11 cellular contexts compared by ENCODE assay signal in the genomic region with DNA sequence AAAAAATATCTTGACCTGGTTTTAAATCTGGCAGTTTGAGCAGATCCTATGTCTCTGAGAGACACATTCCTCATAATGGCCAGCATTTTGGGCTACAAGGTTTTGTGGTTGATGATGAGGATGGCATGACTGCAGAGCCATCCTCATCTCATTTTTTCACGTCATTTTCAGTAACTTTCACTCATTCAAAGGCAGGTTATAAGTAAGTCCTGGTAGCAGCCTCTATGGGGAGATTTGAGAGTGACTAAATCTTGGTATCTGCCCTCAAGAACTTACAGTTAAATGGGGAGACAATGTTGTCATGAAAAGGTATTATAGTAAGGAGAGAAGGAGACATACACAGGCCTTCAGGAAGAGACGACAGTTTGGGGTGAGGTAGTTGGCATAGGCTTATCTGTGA. TPM values are rescaled to one million over a fixed set of nuclear protein-coding genes. Genes with fewer than 3 reads are reported as not detected.
DNase-seq lines count a peak whose midpoint lies in the region; ATAC-seq lines count a peak whose summit lies in the region.
"Had no signal": no experiment of that assay in that cellular context is flagged by ENCODE, and none has a peak within 500 bp of the region (broad histone marks: within the 10 kb centered on the region; RNA-seq: fewer than 3 reads in every experiment).

No MANE protein-coding gene starts in this region.

- H3K27ac Mint-ChIP-seq in activated naive CD4-positive, alpha-beta T cell treated with anti-CD3 and anti-CD28 coated beads, Interleukin-2, amount 50 U/mL, for 72 hours, result peak overlapping the region; percentile 67 to 92

- peaks cover 0 to 13% of the 10 kb centered on the region in 2 donors for H3K36me3 Mint-ChIP-seq in activated naive CD4-positive, alpha-beta T cell treated with anti-CD3 and anti-CD28 coated beads, Interleukin-2, amount 50 U/mL, for 72 hours

- H3K9me3 Mint-ChIP-seq in activated naive CD4-positive, alpha-beta T cell treated with anti-CD3 and anti-CD28 coated beads, Interleukin-2, amount 50 U/mL, for 72 hours, result peaks cover 0 to 7% of the 10 kb centered on the region in 2 donors

- DNase-seq in activated naive CD4-positive, alpha-beta T cell treated with anti-CD3 and anti-CD28 coated beads, Interleukin-2, amount 50 U/mL, for 72 hours (ENCODE audit: low spot score in 2 of 2), result no peak
- no peak for DNase-seq in retina
- DNase-seq in NCI-H510A (lab: John Stamatoyannopoulos, UW), result no peak
- DNase-seq: Caco-2, MG63, pancreas had no signal

- ATAC-seq in GM18499 (IDR thresholded peaks at IDR 0.05; ENCODE audit: insufficient read depth, unreplicated experiment), result peak; percentile 5
- ATAC-seq in GM21360 (IDR thresholded peaks at IDR 0.05; ENCODE audit: unreplicated experiment), result peak; percentile 23
- ATAC-seq in HG03159 (IDR thresholded peaks at IDR 0.05; ENCODE audit: unreplicated experiment), result peak; percentile 5
- ATAC-seq in activated naive CD4-positive, alpha-beta T cell treated with anti-CD3 and anti-CD28 coated beads, Interleukin-2, amount 50 U/mL, for 72 hours, result peak; percentile 33 to 43
- ATAC-seq in HG03139 (IDR thresholded peaks at IDR 0.05; ENCODE audit: unreplicated experiment), result no peak
- no peak for ATAC-seq in HG02852 (IDR thresholded peaks at IDR 0.05; ENCODE audit: unreplicated experiment)
- ATAC-seq: pancreas had no signal

RNA-seq across cellular contexts. Expression of a gene that starts 14.5 kb away (rescaled TPM):
- total RNA-seq in activated naive CD4-positive, alpha-beta T cell treated with anti-CD3 and anti-CD28 coated beads, Interleukin-2, amount 50 U/mL, for 72 hours, result 10 to 100 TPM in 1 of 2 donors, 1 to 10 TPM in 1; 5.1 to 14.6 TPM
- total RNA-seq: Caco-2 had no signal

Comparison
In these comparisons a context has a peak if more than half of its experiments do, and no peak if none do; other contexts are left out.
1. ATAC-seq: peak in GM18499 (single experiment), GM21360 (single experiment), HG03159 (single experiment) and activated naive CD4-positive, alpha-beta T cell treated with anti-CD3 and anti-CD28 coated beads, Interleukin-2, amount 50 U/mL, for 72 hours (2 of 2); none in HG03139 (single experiment) and HG02852 (single experiment).